ENCODE assay signal across 10 cellular contexts in genomic region chr21:42746593-42747266, GRCh38.
DNase-seq lines count a peak whose midpoint lies in the region; ATAC-seq and TF ChIP-seq lines count a peak whose summit lies in the region.
"Had no signal": no experiment of that assay in that cellular context is flagged by ENCODE, and none has a peak within 500 bp of the region (broad histone marks: within the 10 kb centered on the region; RNA-seq: fewer than 3 reads in every experiment).

No MANE protein-coding gene starts in this region.

- DNase-seq in activated gamma-delta T cell treated with Interleukin-2 at 50 U/mL for 16 hours (peak; percentile 58), activated gamma-delta T cell (lab: John Stamatoyannopoulos, UW) (no peak), upper lobe of right lung (peak; percentile 86), HEK293T (ENCODE audit: extremely low spot score) (no peak), DMS 273 treated with DMSO at 0.1 percent for 48 hours (lab: John Stamatoyannopoulos, UW) (no peak)
- DNase-seq in activated naive CD8-positive, alpha-beta T cell treated with anti-CD3 and anti-CD28 coated beads, Interleukin-2, amount 50 U/mL, for 24 hours: peak; percentile 34
- DNase-seq in naive thymus-derived CD8-positive, alpha-beta T cell: peak; percentile 30 to 85 (median 64)
- DNase-seq: NCI-H774 had no signal

- no peaks in the 10 kb centered on the region for H3K9me3 Mint-ChIP-seq in activated naive CD8-positive, alpha-beta T cell treated with anti-CD3 and anti-CD28 coated beads, Interleukin-2, amount 50 U/mL, for 24 hours
- H3K9me3 Mint-ChIP-seq in naive thymus-derived CD8-positive, alpha-beta T cell: no peaks in the 10 kb centered on the region

- no peaks in the 10 kb centered on the region for H3K36me3 Mint-ChIP-seq in activated naive CD8-positive, alpha-beta T cell treated with anti-CD3 and anti-CD28 coated beads, Interleukin-2, amount 50 U/mL, for 24 hours (ENCODE audit: low read depth)
- peaks cover 0 to 8% (median 4%) of the 10 kb centered on the region in 3 donors for H3K36me3 Mint-ChIP-seq in naive thymus-derived CD8-positive, alpha-beta T cell

- intact Hi-C loops in upper lobe of right lung (cut with DNase I): no loop called here

- peak; percentile 44 for ATAC-seq in activated naive CD8-positive, alpha-beta T cell treated with anti-CD3 and anti-CD28 coated beads, Interleukin-2, amount 50 U/mL, for 24 hours
- ATAC-seq in naive thymus-derived CD8-positive, alpha-beta T cell: peak; percentile 80 to 83
- ATAC-seq in upper lobe of right lung (peak; percentile 85), HG03521 (IDR thresholded peaks at IDR 0.05; ENCODE audit: unreplicated experiment) (no peak)

- H3K4me3 ChIP-seq in upper lobe of right lung: no peak overlapping the region

- peak overlapping the region; percentile 55 for H3K4me3 Mint-ChIP-seq in activated naive CD8-positive, alpha-beta T cell treated with anti-CD3 and anti-CD28 coated beads, Interleukin-2, amount 50 U/mL, for 24 hours
- peak overlapping the region; percentile 74 to 88 (median 81) for H3K4me3 Mint-ChIP-seq in naive thymus-derived CD8-positive, alpha-beta T cell

- POLR2A ChIA-PET in naive thymus-derived CD8-positive, alpha-beta T cell (lab: Charles Lee): interaction anchor here (0.5 to 4.8 kb wide), 19 partner anchors 9 to 342 kb away, joined by 3 to 85 read pairs (median 6); partner anchors contain the start of gene PDE9A
- POLR2A ChIA-PET in HEK293T (lab: Yijun Ruan, JAX): no interaction called here

- CTCF ChIA-PET in HEK293T (lab: Yijun Ruan, JAX): no interaction called here

- no peaks in the 10 kb centered on the region for H3K27me3 Mint-ChIP-seq in activated naive CD8-positive, alpha-beta T cell treated with anti-CD3 and anti-CD28 coated beads, Interleukin-2, amount 50 U/mL, for 24 hours
- no peaks in the 10 kb centered on the region for H3K27me3 Mint-ChIP-seq in naive thymus-derived CD8-positive, alpha-beta T cell

- no peaks in the 10 kb centered on the region for H3K27me3 ChIP-seq in upper lobe of right lung

- H3K4me1 ChIP-seq in upper lobe of right lung: peaks cover 5% of the 10 kb centered on the region

- no peak for TF ChIP-seq CTCF in upper lobe of right lung (IDR thresholded peaks at IDR 0.05)

- no peaks in the 10 kb centered on the region for H3K36me3 ChIP-seq in upper lobe of right lung

- peaks cover 21% of the 10 kb centered on the region for H3K4me1 Mint-ChIP-seq in activated naive CD8-positive, alpha-beta T cell treated with anti-CD3 and anti-CD28 coated beads, Interleukin-2, amount 50 U/mL, for 24 hours
- H3K4me1 Mint-ChIP-seq in naive thymus-derived CD8-positive, alpha-beta T cell: peaks cover 15 to 46% (median 36%) of the 10 kb centered on the region in 4 donors

- peak overlapping the region; percentile 86 for H3K27ac Mint-ChIP-seq in activated naive CD8-positive, alpha-beta T cell treated with anti-CD3 and anti-CD28 coated beads, Interleukin-2, amount 50 U/mL, for 24 hours
- H3K27ac Mint-ChIP-seq in naive thymus-derived CD8-positive, alpha-beta T cell: peak overlapping the region; percentile 95 to 100 (median 98)

- no peaks in the 10 kb centered on the region for H3K9me3 ChIP-seq in upper lobe of right lung

- peak overlapping the region; percentile 49 for H3K27ac ChIP-seq in upper lobe of right lung
- H3K27ac ChIP-seq: 22Rv1 had no signal

TF ChIP-seq in HEK293T, 16 proteins besides CTCF, POLR2A, EP300 and RAD21:
- TF ChIP-seq PKNOX1 (IDR thresholded peaks at IDR 0.05) (no peak), TARDBP (IDR thresholded peaks at IDR 0.05) (no peak), ARNT (IDR thresholded peaks at IDR 0.05) (no peak), LEF1 (IDR thresholded peaks at IDR 0.05; ENCODE audit: borderline replicate concordance) (no peak), FOXA1 (IDR thresholded peaks at IDR 0.05) (no peak), BHLHE40 (IDR thresholded peaks at IDR 0.05; ENCODE audit: borderline replicate concordance) (no peak), L3MBTL2 (conservative IDR thresholded peaks at IDR 0.05) (no peak), FOXK2 (IDR thresholded peaks at IDR 0.05) (no peak), SUZ12 (IDR thresholded peaks at IDR 0.05) (no peak), NFRKB (IDR thresholded peaks at IDR 0.05) (no peak), CTBP1 (IDR thresholded peaks at IDR 0.05; ENCODE audit: borderline replicate concordance) (no peak), FOXM1 (IDR thresholded peaks at IDR 0.05; ENCODE audit: borderline replicate concordance) (no peak), SP1 (IDR thresholded peaks at IDR 0.05) (no peak), ELF4 (IDR thresholded peaks at IDR 0.05) (no peak), ZNF384 (IDR thresholded peaks at IDR 0.05) (no peak), HDGF (IDR thresholded peaks at IDR 0.05; ENCODE audit: borderline replicate concordance) (no peak)

Comparison
In these comparisons a context has a peak if more than half of its experiments do, and no peak if none do; other contexts are left out.
1. DNase-seq: peak in activated gamma-delta T cell treated with Interleukin-2 at 50 U/mL for 16 hours (single experiment), activated naive CD8-positive, alpha-beta T cell treated with anti-CD3 and anti-CD28 coated beads, Interleukin-2, amount 50 U/mL, for 24 hours (single experiment), naive thymus-derived CD8-positive, alpha-beta T cell (10 of 10) and upper lobe of right lung (single experiment); none in activated gamma-delta T cell (single experiment), HEK293T (single experiment) and DMS 273 treated with DMSO at 0.1 percent for 48 hours (single experiment).